ENCODE assay signal across 9 cellular contexts in the genomic region with DNA sequence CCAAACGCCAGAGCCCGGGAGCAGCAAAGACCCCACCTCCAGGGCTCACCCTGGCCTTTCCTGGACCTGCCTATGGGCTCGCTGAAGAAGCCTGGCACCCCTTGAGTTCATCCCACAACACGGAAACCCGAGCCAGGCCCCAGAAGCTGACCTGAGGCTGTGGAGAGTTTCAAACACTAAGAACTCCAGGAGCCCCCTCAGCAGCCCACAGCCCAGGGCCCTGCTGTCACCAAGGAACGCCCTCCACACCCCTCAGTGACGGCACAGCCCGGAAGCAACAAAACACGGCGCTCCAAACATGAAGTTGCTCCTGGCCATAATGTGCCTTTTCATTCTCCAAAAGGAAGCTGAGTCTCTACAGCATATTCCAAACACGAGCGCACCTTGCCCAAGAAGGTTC. TPM values are rescaled to one million over a fixed set of nuclear protein-coding genes. Genes with fewer than 3 reads are reported as not detected.
A peak's percentile ranks its signal among the peaks of the same experiment; 100 is the strongest.
DNase-seq lines count a peak whose midpoint lies in the region; ATAC-seq, FAIRE-seq and TF ChIP-seq lines count a peak whose summit lies in the region.
"Had no signal": no experiment of that assay in that cellular context is flagged by ENCODE, and none has a peak within 500 bp of the region (broad histone marks: within the 10 kb centered on the region; RNA-seq: fewer than 3 reads in every experiment).

No MANE protein-coding gene starts in this region.

- no peak overlapping the region for H2BK15ac ChIP-seq in neuronal stem cell (ENCODE audit: low read length)

- no peak overlapping the region for H2BK5ac ChIP-seq in neuronal stem cell (ENCODE audit: low read length)

- H3F3A ChIP-seq in MM.1S (ENCODE audit: insufficient read depth, low read length): no peaks in the 10 kb centered on the region

- POLR2A ChIA-PET in AG04450 (lab: Yijun Ruan, JAX): no interaction called here

- H2AFZ ChIP-seq in MM.1S (ENCODE audit: low read length) (peak overlapping the region; percentile 33), neuronal stem cell (ENCODE audit: low read length) (no peak overlapping the region)

- no peak for FAIRE-seq in D721Med (lab: Jason Lieb, UNC)

- no peak overlapping the region for H3K14ac ChIP-seq in neuronal stem cell (ENCODE audit: low read length)

- peaks cover 11% of the 10 kb centered on the region for H3K79me1 ChIP-seq in neuronal stem cell (ENCODE audit: low read depth, low read length)

- peak overlapping the region; percentile 94 to 95 for H3K27ac Mint-ChIP-seq in natural killer cell treated with Interleukin-12 subunit alpha and Interleukin-12 subunit beta and Interleukin-15 and Interleukin-18, amount 100 ng/mL, for 72 hours
- H3K27ac Mint-ChIP-seq in mesothelial cell of epicardium: no peak overlapping the region

- H2AK5ac ChIP-seq in neuronal stem cell (ENCODE audit: low read depth, low read length): no peak overlapping the region

- no peak overlapping the region for H2BK120ac ChIP-seq in neuronal stem cell (ENCODE audit: low read depth, low read length)

- no peaks in the 10 kb centered on the region for H4K20me1 ChIP-seq in MM.1S (ENCODE audit: insufficient read depth, low read length)

- H3K27ac ChIP-seq in AG04450 (ENCODE audit: low read depth, low read length) (peak overlapping the region; percentile 21), MM.1S (ENCODE audit: low read length) (peak overlapping the region; percentile 58; the same call in 1 of the 2 replicates), neuronal stem cell (replicated peaks; ENCODE audit: low read length) (no peak overlapping the region)
- H3K27ac ChIP-seq: foreskin keratinocyte had no signal

- H3K9me3 Mint-ChIP-seq in natural killer cell treated with Interleukin-12 subunit alpha and Interleukin-12 subunit beta and Interleukin-15 and Interleukin-18, amount 100 ng/mL, for 72 hours: no peaks in the 10 kb centered on the region
- H3K9me3 Mint-ChIP-seq in mesothelial cell of epicardium: no peaks in the 10 kb centered on the region

- DNase-seq in AG04450 (ENCODE audit: low read depth, low spot score) (no peak), MM.1S (no peak), dermis blood vessel endothelial cell (peak; percentile 38), mesothelial cell of epicardium (ENCODE audit: low spot score in 2 of 2, unreplicated experiment in 2 of 2) (no peak), neuronal stem cell (ENCODE audit: low spot score) (no peak), foreskin fibroblast (no peak), D721Med (ENCODE audit: insufficient read length, low spot score) (no peak)
- no peak for DNase-seq in natural killer cell treated with Interleukin-12 subunit alpha and Interleukin-12 subunit beta and Interleukin-15 and Interleukin-18, amount 100 ng/mL, for 72 hours (ENCODE audit: low spot score)
- DNase-seq: foreskin keratinocyte had no signal

- no peak overlapping the region for H4K91ac ChIP-seq in neuronal stem cell (ENCODE audit: low read depth, low read length, poor library complexity)

- peak in 1 of 2 donors; percentile 1 for ATAC-seq in natural killer cell treated with Interleukin-12 subunit alpha and Interleukin-12 subunit beta and Interleukin-15 and Interleukin-18, amount 100 ng/mL, for 72 hours
- ATAC-seq: foreskin keratinocyte had no signal

- H3K4me3 Mint-ChIP-seq in natural killer cell treated with Interleukin-12 subunit alpha and Interleukin-12 subunit beta and Interleukin-15 and Interleukin-18, amount 100 ng/mL, for 72 hours: peak overlapping the region; percentile 90
- H3K4me3 Mint-ChIP-seq in mesothelial cell of epicardium: no peak overlapping the region

- H3K4me2 ChIP-seq in MM.1S (ENCODE audit: low read depth, low read length): peak overlapping the region; percentile 78
- no peak overlapping the region for H3K4me2 ChIP-seq in neuronal stem cell (ENCODE audit: insufficient read depth, low read length, poor library complexity, severe bottlenecking)

- no peaks in the 10 kb centered on the region for H3K27me3 Mint-ChIP-seq in natural killer cell treated with Interleukin-12 subunit alpha and Interleukin-12 subunit beta and Interleukin-15 and Interleukin-18, amount 100 ng/mL, for 72 hours
- no peaks in the 10 kb centered on the region for H3K27me3 Mint-ChIP-seq in mesothelial cell of epicardium (ENCODE audit: low read depth)

- no peak overlapping the region for H2BK12ac ChIP-seq in neuronal stem cell (ENCODE audit: low read length)

- no peak overlapping the region for H3K18ac ChIP-seq in neuronal stem cell (ENCODE audit: low read length)

- H3K27me3 ChIP-seq in AG04450 (ENCODE audit: control insufficient read depth, insufficient read depth, low read length) (no peaks in the 10 kb centered on the region), MM.1S (replicated peaks; ENCODE audit: insufficient read depth, low read length) (no peaks in the 10 kb centered on the region), neuronal stem cell (ENCODE audit: control insufficient read depth in 3 of 3, insufficient read depth in 3 of 3, low read depth in 1 of 3, low read length in 3 of 3) (no peaks in the 10 kb centered on the region)
- H3K27me3 ChIP-seq: foreskin keratinocyte had no signal

- H3K9me3 ChIP-seq in AG04450 (ENCODE audit: control insufficient read depth, insufficient read depth, low read length) (no peaks in the 10 kb centered on the region; the same call in 1 of the 2 replicates), MM.1S (replicated peaks; ENCODE audit: insufficient read depth, low read length) (no peaks in the 10 kb centered on the region), neuronal stem cell (replicated peaks in 1 of 2; ENCODE audit: control insufficient read depth in 2 of 2, insufficient read depth in 1 of 2, low read depth in 1 of 2, low read length in 2 of 2) (peaks cover 0 to 2% of the 10 kb centered on the region in 2 donors)

- CTCF ChIA-PET in AG04450 (lab: Charles Lee): no interaction called here

- no peak overlapping the region for H4K8ac ChIP-seq in neuronal stem cell (ENCODE audit: low read depth, low read length)

- H3K4me1 Mint-ChIP-seq in natural killer cell treated with Interleukin-12 subunit alpha and Interleukin-12 subunit beta and Interleukin-15 and Interleukin-18, amount 100 ng/mL, for 72 hours (ENCODE audit: low read depth in 2 of 2): peaks cover 12 to 36% of the 10 kb centered on the region in 2 donors
- no peaks in the 10 kb centered on the region for H3K4me1 Mint-ChIP-seq in mesothelial cell of epicardium

- no CpG with 5 or more reads among the region's 12 CpGs for WGBS in neuronal stem cell (ENCODE audit: extremely low coverage in 2 of 2, insufficient read length in 2 of 2, insufficient replicate concordance in 1 of 2), 2 donors

- H3K4me1 ChIP-seq in MM.1S (ENCODE audit: low read length) (no peaks in the 10 kb centered on the region; the same call in 1 of the 2 replicates), neuronal stem cell (ENCODE audit: control insufficient read depth in 2 of 2, insufficient read depth in 1 of 2, low read depth in 1 of 2, low read length in 2 of 2) (peaks cover 6 to 9% of the 10 kb centered on the region in 2 donors)
- H3K4me1 ChIP-seq: foreskin keratinocyte had no signal

- peaks cover 67% of the 10 kb centered on the region for H3K79me2 ChIP-seq in MM.1S (ENCODE audit: low read length)

- H3K23ac ChIP-seq in neuronal stem cell (ENCODE audit: low read depth, low read length, poor library complexity): no peak overlapping the region

- H3K36me3 ChIP-seq in MM.1S (replicated peaks; ENCODE audit: insufficient read depth, low read length) (no peaks in the 10 kb centered on the region), neuronal stem cell (replicated peaks in 1 of 2; ENCODE audit: control insufficient read depth in 2 of 2, insufficient read depth in 2 of 2, low read length in 2 of 2) (peaks cover 10 to 53% of the 10 kb centered on the region in 2 donors)

- no peak for TF ChIP-seq CTCF in AG04450 (IDR thresholded peaks at IDR 0.05; ENCODE audit: low read depth, low read length)
- no peak for TF ChIP-seq CTCF in MM.1S (IDR thresholded peaks at IDR 0.05; ENCODE audit: low read length)
- TF ChIP-seq CTCF in mesothelial cell of epicardium (IDR thresholded peaks at IDR 0.05; ENCODE audit: unreplicated experiment): no peak
- TF ChIP-seq CTCF in foreskin fibroblast (IDR thresholded peaks at IDR 0.05; ENCODE audit: low read depth, low read length): no peak
- TF ChIP-seq CTCF in D721Med (IDR thresholded peaks at IDR 0.05; ENCODE audit: insufficient read depth, missing control alignments): no peak

- no peak overlapping the region for H3K4ac ChIP-seq in neuronal stem cell (ENCODE audit: low read length)

- H3K9me2 ChIP-seq in MM.1S (replicated peaks; ENCODE audit: insufficient read depth, low read length): no peaks in the 10 kb centered on the region

- peaks cover 4% of the 10 kb centered on the region for H3K36me3 Mint-ChIP-seq in natural killer cell treated with Interleukin-12 subunit alpha and Interleukin-12 subunit beta and Interleukin-15 and Interleukin-18, amount 100 ng/mL, for 72 hours
- peaks cover 13% of the 10 kb centered on the region for H3K36me3 Mint-ChIP-seq in mesothelial cell of epicardium

- H3K9ac ChIP-seq in MM.1S (ENCODE audit: low read length) (peak overlapping the region; percentile 54; the same call in 1 of the 2 replicates), neuronal stem cell (ENCODE audit: low read depth, low read length, poor library complexity) (no peak overlapping the region)

- H3K4me3 ChIP-seq in AG04450 (ENCODE audit: low read depth, low read length) (no peak overlapping the region), MM.1S (ENCODE audit: low read length) (peak overlapping the region; percentile 55), neuronal stem cell (ENCODE audit: low read length in 2 of 2) (no peak overlapping the region), foreskin fibroblast (ENCODE audit: low read depth in 1 of 2, low read length in 2 of 2) (no peak overlapping the region)

RNA-seq across cellular contexts. Expression of gene SLC38A10, which starts 9.2 kb away (rescaled TPM):
- 29.3 and 40.8 TPM in 2 replicates for polyA plus RNA-seq in AG04450 (2011; rRNA removed)
- polyA minus RNA-seq in AG04450 (2011; rRNA and poly(A)+ RNA removed): 50.3 and 59.9 TPM in 2 replicates
- total RNA-seq in dermis blood vessel endothelial cell (101 and 106 TPM in 2 replicates), mesothelial cell of epicardium (96.6 to 105 TPM (median 103 TPM) in 3 replicates)
- total RNA-seq in natural killer cell treated with Interleukin-12 subunit alpha and Interleukin-12 subunit beta and Interleukin-15 and Interleukin-18, amount 100 ng/mL, for 72 hours: 100 to 1,000 TPM in 1 of 2 donors, 10 to 100 TPM in 1; 92.4 to 136 TPM
- polyA plus RNA-seq in neuronal stem cell (2013, experiment 1 of 2): 7.2 TPM
- 7.3 TPM for polyA plus RNA-seq in neuronal stem cell (2013, experiment 2 of 2)

RNA-seq across cellular contexts. Expression of gene NDUFAF8, which starts 46.8 kb away (rescaled TPM):
- 133 and 181 TPM in 2 replicates for polyA plus RNA-seq in AG04450 (2011; rRNA removed)
- polyA minus RNA-seq in AG04450 (2011; rRNA and poly(A)+ RNA removed): 19.1 and 22.6 TPM in 2 replicates
- total RNA-seq in dermis blood vessel endothelial cell (18.4 and 26.9 TPM in 2 replicates), mesothelial cell of epicardium (46.8 to 47.6 TPM (median 47.3 TPM) in 3 replicates)
- total RNA-seq in natural killer cell treated with Interleukin-12 subunit alpha and Interleukin-12 subunit beta and Interleukin-15 and Interleukin-18, amount 100 ng/mL, for 72 hours: 100 to 1,000 TPM in 1 of 2 donors, 10 to 100 TPM in 1; 58.1 to 107 TPM
- polyA plus RNA-seq in neuronal stem cell (2013, experiment 1 of 2): 79.2 TPM
- polyA plus RNA-seq in neuronal stem cell (2013, experiment 2 of 2): 73.1 TPM

RNA-seq across cellular contexts. Expression of gene TEPSIN, which starts 47.0 kb away (rescaled TPM):
- polyA plus RNA-seq in AG04450 (2011; rRNA removed): 7.5 and 10.0 TPM in 2 replicates
- polyA minus RNA-seq in AG04450 (2011; rRNA and poly(A)+ RNA removed): 8.0 and 8.2 TPM in 2 replicates
- total RNA-seq in dermis blood vessel endothelial cell (12.1 and 24.5 TPM in 2 replicates), mesothelial cell of epicardium (44.6 to 49.2 TPM (median 45.0 TPM) in 3 replicates)
- 10 to 100 TPM; 47.9 to 61.7 TPM for total RNA-seq in natural killer cell treated with Interleukin-12 subunit alpha and Interleukin-12 subunit beta and Interleukin-15 and Interleukin-18, amount 100 ng/mL, for 72 hours
- polyA plus RNA-seq in neuronal stem cell (2013, experiment 1 of 2): 14.7 TPM
- 14.2 TPM for polyA plus RNA-seq in neuronal stem cell (2013, experiment 2 of 2)
